In genomic region chr4:70901984-70902576, GRCh38 we compare ENCODE assay signal across 1 cellular context.
TF ChIP-seq lines count a peak whose summit lies in the region.

Gene MOB1B (plus strand): TSS chr4:70902369. CDS start chr4:70902537, 168 bp downstream.

TF ChIP-seq in SK-N-SH, 30 proteins besides CTCF, POLR2A, EP300 and RAD21 (continued from another document):
- TF ChIP-seq TAF1 (IDR thresholded peaks at IDR 0.05; ENCODE audit: borderline replicate concordance, low read depth, low read length) (peak; percentile 70), RCOR1 (IDR thresholded peaks at IDR 0.05; ENCODE audit: low read length) (no peak), EZH2phosphoT487 (IDR thresholded peaks at IDR 0.05; ENCODE audit: borderline replicate concordance, low read depth) (no peak), POLR2AphosphoS5 (IDR thresholded peaks at IDR 0.05; ENCODE audit: low read depth, low read length) (peak; percentile 88; the same call in 1 of the 2 replicates), MAX (IDR thresholded peaks at IDR 0.05; ENCODE audit: low read depth) (peak; percentile 56), SIN3A (IDR thresholded peaks at IDR 0.05; ENCODE audit: borderline replicate concordance, low read depth, low read length) (0 out of 2 replicates have a peak, but pooled peaks have one; percentile 45), NFIC (IDR thresholded peaks at IDR 0.05; ENCODE audit: borderline replicate concordance) (no peak), CHD2 (IDR thresholded peaks at IDR 0.05; ENCODE audit: low read length, partially characterized antibody) (peak; percentile 99), MEF2A (IDR thresholded peaks at IDR 0.05; ENCODE audit: borderline replicate concordance, low read depth) (no peak), RFX5 (IDR thresholded peaks at IDR 0.05; ENCODE audit: low read length) (no peak), NRF1 (IDR thresholded peaks at IDR 0.05; ENCODE audit: low read depth, low read length) (no peak), YY1 (IDR thresholded peaks at IDR 0.05; ENCODE audit: low read depth) (0 out of 2 replicates have a peak, but pooled peaks have one; percentile 22), ELF1 (IDR thresholded peaks at IDR 0.05) (peak; percentile 55), JUND (IDR thresholded peaks at IDR 0.05) (no peak)
- TF ChIP-seq, protein P1, sequence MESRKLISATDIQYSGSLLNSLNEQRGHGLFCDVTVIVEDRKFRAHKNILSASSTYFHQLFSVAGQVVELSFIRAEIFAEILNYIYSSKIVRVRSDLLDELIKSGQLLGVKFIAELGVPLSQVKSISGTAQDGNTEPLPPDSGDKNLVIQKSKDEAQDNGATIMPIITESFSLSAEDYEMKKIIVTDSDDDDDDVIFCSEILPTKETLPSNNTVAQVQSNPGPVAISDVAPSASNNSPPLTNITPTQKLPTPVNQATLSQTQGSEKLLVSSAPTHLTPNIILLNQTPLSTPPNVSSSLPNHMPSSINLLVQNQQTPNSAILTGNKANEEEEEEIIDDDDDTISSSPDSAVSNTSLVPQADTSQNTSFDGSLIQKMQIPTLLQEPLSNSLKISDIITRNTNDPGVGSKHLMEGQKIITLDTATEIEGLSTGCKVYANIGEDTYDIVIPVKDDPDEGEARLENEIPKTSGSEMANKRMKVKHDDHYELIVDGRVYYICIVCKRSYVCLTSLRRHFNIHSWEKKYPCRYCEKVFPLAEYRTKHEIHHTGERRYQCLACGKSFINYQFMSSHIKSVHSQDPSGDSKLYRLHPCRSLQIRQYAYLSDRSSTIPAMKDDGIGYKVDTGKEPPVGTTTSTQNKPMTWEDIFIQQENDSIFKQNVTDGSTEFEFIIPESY (IDR thresholded peaks at IDR 0.05; ENCODE audit: borderline replicate concordance, low read depth) = peak; percentile 96
